20 cellular contexts compared by ENCODE assay signal in genomic region chr7:117652943-117653700, GRCh38.
"Had no signal": no experiment of that assay in that cellular context is flagged by ENCODE, and none has a peak within 500 bp of the region (broad histone marks: within the 10 kb centered on the region; RNA-seq: fewer than 3 reads in every experiment).

No MANE protein-coding gene starts in this region.

- H2AFZ ChIP-seq: PC-9 had no signal

- H3K27ac Mint-ChIP-seq: activated CD8-positive, alpha-beta T cell treated with anti-CD3 and anti-CD28 coated beads, Interleukin-2, amount 10 ng/mL, durations not matched to agents 7 days and 5 days; activated naive CD8-positive, alpha-beta T cell treated with anti-CD3 and anti-CD28 coated beads, Interleukin-2, amount 10 ng/mL, durations not matched to agents 7 days and 5 days; T-helper 1 cell treated with Interleukin-12 subunit alpha and Interleukin-12 subunit beta and Interleukin-4 antibody, amounts not matched to agents 30 μg/mL and 1 μg/mL, for 36 hours had no signal

- H3K27me3 ChIP-seq: adrenal gland had no signal

- H3K9me3 Mint-ChIP-seq: activated naive CD8-positive, alpha-beta T cell treated with anti-CD3 and anti-CD28 coated beads, Interleukin-2, amount 10 ng/mL, durations not matched to agents 7 days and 5 days; T-helper 1 cell treated with Interleukin-12 subunit alpha and Interleukin-12 subunit beta and Interleukin-4 antibody, amounts not matched to agents 30 μg/mL and 1 μg/mL, for 36 hours had no signal

- H3K4me1 ChIP-seq: adrenal gland had no signal

- H3K4me3 ChIP-seq: adrenal gland, PC-9 had no signal

- ATAC-seq: activated CD8-positive, alpha-beta T cell treated with anti-CD3 and anti-CD28 coated beads, Interleukin-2, amount 10 ng/mL, durations not matched to agents 7 days and 5 days had no signal

- H3K36me3 Mint-ChIP-seq: activated naive CD8-positive, alpha-beta T cell treated with anti-CD3 and anti-CD28 coated beads, Interleukin-2, amount 10 ng/mL, durations not matched to agents 7 days and 5 days had no signal

- H3K36me3 ChIP-seq: adrenal gland had no signal

- H3K27ac ChIP-seq: adrenal gland, PC-9 had no signal

- H3K9me3 ChIP-seq: adrenal gland had no signal

- H3K4me2 ChIP-seq: PC-9 had no signal

- DNase-seq: activated CD4-positive, alpha-beta T cell treated with anti-CD3 and anti-CD28 coated beads for 48 hours; activated CD4-positive, alpha-beta T cell treated with anti-CD3 and anti-CD28 coated beads, Interleukin-2, amount 50 U/mL, for 4 hours; activated CD4-positive, CD25-positive, alpha-beta regulatory T cell treated with anti-CD3 and anti-CD28 coated beads, Interleukin-2, amount 50 U/mL, for 72 hours; activated CD8-positive, alpha-beta memory T cell treated with anti-CD3 and anti-CD28 coated beads, Interleukin-2, amount 50 U/mL, for 48 hours; activated CD8-positive, alpha-beta T cell treated with anti-CD3 and anti-CD28 coated beads, Interleukin-2, amount 10 ng/mL, durations not matched to agents 7 days and 5 days; activated naive CD4-positive, alpha-beta T cell treated with anti-CD3 and anti-CD28 coated beads, Interleukin-2, amount 50 U/mL, for 16 hours; activated naive CD8-positive, alpha-beta T cell treated with anti-CD3 and anti-CD28 coated beads, Interleukin-2, amount 10 ng/mL, durations not matched to agents 7 days and 5 days; activated T-cell treated with anti-CD3 and anti-CD28 coated beads, Interleukin-2, amount 50 U/mL, for 1 hour; adrenal gland; anterior cingulate cortex; cerebellar nuclear complex; NCI-H1092; NCI-H1417 treated with DMSO at 0.1 percent for 48 hours; NCI-H1694; NCI-H2029; NCI-H446; NCI-H524; PC-9; SHP77 treated with DMSO at 0.1 percent for 48 hours had no signal

- H3K4me3 Mint-ChIP-seq: activated CD8-positive, alpha-beta T cell treated with anti-CD3 and anti-CD28 coated beads, Interleukin-2, amount 10 ng/mL, durations not matched to agents 7 days and 5 days; activated naive CD8-positive, alpha-beta T cell treated with anti-CD3 and anti-CD28 coated beads, Interleukin-2, amount 10 ng/mL, durations not matched to agents 7 days and 5 days; T-helper 1 cell treated with Interleukin-12 subunit alpha and Interleukin-12 subunit beta and Interleukin-4 antibody, amounts not matched to agents 30 μg/mL and 1 μg/mL, for 36 hours had no signal

- H3K4me1 Mint-ChIP-seq: activated naive CD8-positive, alpha-beta T cell treated with anti-CD3 and anti-CD28 coated beads, Interleukin-2, amount 10 ng/mL, durations not matched to agents 7 days and 5 days had no signal

- H3K27me3 Mint-ChIP-seq: activated naive CD8-positive, alpha-beta T cell treated with anti-CD3 and anti-CD28 coated beads, Interleukin-2, amount 10 ng/mL, durations not matched to agents 7 days and 5 days had no signal
